10 cellular contexts compared by ENCODE assay signal in genomic region chr15:75028991-75029377, GRCh38. TPM values are rescaled to one million over a fixed set of nuclear protein-coding genes. Genes with fewer than 3 reads are reported as not detected.
DNase-seq lines count a peak whose midpoint lies in the region; ATAC-seq and TF ChIP-seq lines count a peak whose summit lies in the region.
"Had no signal": no experiment of that assay in that cellular context is flagged by ENCODE, and none has a peak within 500 bp of the region (broad histone marks: within the 10 kb centered on the region; RNA-seq: fewer than 3 reads in every experiment).

No MANE protein-coding gene starts in this region.

- H3K9ac ChIP-seq in PC-3 (ENCODE audit: low read length) = no peak overlapping the region

- H3K36me3 ChIP-seq in PC-3 (ENCODE audit: low read depth, low read length) (no peaks in the 10 kb centered on the region), esophagus muscularis mucosa (peaks cover 0 to 11% (median 0%) of the 10 kb centered on the region in 4 donors), stomach (peaks cover 0 to 15% (median 0%) of the 10 kb centered on the region in 4 donors)

- no peaks in the 10 kb centered on the region for H3K9me3 Mint-ChIP-seq in activated CD4-positive, alpha-beta T cell treated with anti-CD3 and anti-CD28 coated beads for 36 hours (ENCODE audit: low read depth)
- H3K9me3 Mint-ChIP-seq: activated T-helper 2 cell treated with anti-CD3 and anti-CD28 coated beads, Interferon-gamma antibody, Interleukin-2, Interleukin-4, amounts not matched to agents 10 μg/mL and 5 μg/mL and 100 μg/mL, durations not matched to agents 14 hours and 24 hours and 36 hours had no signal

- H3F3A ChIP-seq in PC-3 (ENCODE audit: low read length, unreplicated experiment) = no peaks in the 10 kb centered on the region

- no peak overlapping the region for H3K4me3 Mint-ChIP-seq in activated CD4-positive, alpha-beta T cell treated with anti-CD3 and anti-CD28 coated beads for 36 hours

- BruUV-seq in PC-3 (replicated peaks; lab: Mats Ljungman, UMichigan) = no TSS peak

- H3K9me2 ChIP-seq in PC-3 (replicated peaks; ENCODE audit: low read length) = no peaks in the 10 kb centered on the region

- no peak overlapping the region for H3K4me2 ChIP-seq in PC-3 (ENCODE audit: low read length)

- no peak overlapping the region for H3K27ac ChIP-seq in PC-3 (ENCODE audit: low read length)
- peak overlapping the region in 3 of 4 donors; percentile 65 to 66 (median 65) for H3K27ac ChIP-seq in esophagus muscularis mucosa (replicated peaks in 1 of 4)
- H3K27ac ChIP-seq in stomach = peak overlapping the region in 3 of 5 donors; percentile 74 to 75 (median 75)

- H3K4me1 ChIP-seq in PC-3 (ENCODE audit: insufficient read depth, low read length) (peaks cover 28% of the 10 kb centered on the region), esophagus muscularis mucosa (peaks cover 37 to 56% (median 49%) of the 10 kb centered on the region in 4 donors), stomach (peaks cover 21 to 54% (median 44%) of the 10 kb centered on the region in 4 donors)

- no peak overlapping the region for H2AFZ ChIP-seq in PC-3 (ENCODE audit: low read length)

- no peak overlapping the region for H3K27ac Mint-ChIP-seq in activated CD4-positive, alpha-beta T cell treated with anti-CD3 and anti-CD28 coated beads for 36 hours

- no peak for TF ChIP-seq POLR2A in esophagus muscularis mucosa (IDR thresholded peaks at IDR 0.05; ENCODE audit: low read depth)
- TF ChIP-seq POLR2A in stomach (IDR thresholded peaks at IDR 0.05) = no peak

- ATAC-seq in activated CD4-positive, alpha-beta T cell treated with anti-CD3 and anti-CD28 coated beads for 36 hours = peak; percentile 24
- ATAC-seq in PC-3 = peak; percentile 27
- ATAC-seq in HG03196 (IDR thresholded peaks at IDR 0.05; ENCODE audit: unreplicated experiment) = no peak
- no peak for ATAC-seq in GM18519 (IDR thresholded peaks at IDR 0.05; ENCODE audit: low FRiP score, unreplicated experiment)

- peaks cover 25% of the 10 kb centered on the region for H3K79me2 ChIP-seq in PC-3 (ENCODE audit: low read length)

- POLR2A ChIA-PET in activated CD4-positive, alpha-beta T cell treated with anti-CD3 and anti-CD28 coated beads for 36 hours (lab: Charles Lee) = interaction anchor here (0.6 to 1.3 kb wide), 2 partner anchors 175 to 425 kb away, joined by 3 to 7 read pairs; no protein-coding TSS in a partner anchor
- POLR2A ChIA-PET in PC-3 (lab: Charles Lee; ENCODE audit: unreplicated experiment) = no interaction called here

- H3K9me3 ChIP-seq in PC-3 (ENCODE audit: low read length) (no peaks in the 10 kb centered on the region), esophagus muscularis mucosa (no peaks in the 10 kb centered on the region), stomach (no peaks in the 10 kb centered on the region)

- intact Hi-C loops in activated CD4-positive, alpha-beta T cell treated with anti-CD3 and anti-CD28 coated beads for 36 hours (cut with DNase I, micrococcal nuclease) = loop anchor here (1.0 to 10.0 kb wide), 4 partner anchors 175 to 656 kb away; no protein-coding TSS in a partner anchor
- intact Hi-C loops in PC-3 (cut with micrococcal nuclease) = loop anchor here (1.0 kb wide), 1 partner anchor 173 kb away; no protein-coding TSS in a partner anchor
- intact Hi-C loops in esophagus muscularis mucosa (cut with DNase I) = loop anchor here (1.0 to 10.0 kb wide), 2 partner anchors 175 to 276 kb away; no protein-coding TSS in a partner anchor
- intact Hi-C loops in stomach (cut with DNase I; ENCODE audit: low total_unique reads) = loop anchor here (5.0 kb wide), 1 partner anchor 178 kb away; no protein-coding TSS in a partner anchor

- H3K27me3 Mint-ChIP-seq in activated CD4-positive, alpha-beta T cell treated with anti-CD3 and anti-CD28 coated beads for 36 hours = no peaks in the 10 kb centered on the region

- CTCF ChIA-PET in activated CD4-positive, alpha-beta T cell treated with anti-CD3 and anti-CD28 coated beads for 36 hours (lab: Charles Lee) = interaction anchor here (0.6 to 6.8 kb wide), 14 partner anchors 10 to 484 kb away, joined by 3 to 64 read pairs (median 3); partner anchors contain the start of gene C15orf39
- CTCF ChIA-PET in PC-3 (lab: Charles Lee) = interaction anchor here (1.3 to 1.4 kb wide), 2 partner anchors 173 to 175 kb away, joined by 4 to 7 read pairs; partner anchors contain the start of gene C15orf39

- no peak for TF ChIP-seq EP300 in esophagus muscularis mucosa (IDR thresholded peaks at IDR 0.05)
- TF ChIP-seq EP300 in stomach (IDR thresholded peaks at IDR 0.05) = no peak

- no peak for TF ChIP-seq CTCF in PC-3 (conservative IDR thresholded peaks at IDR 0.05; ENCODE audit: low read depth, low read length)
- TF ChIP-seq CTCF in esophagus muscularis mucosa (IDR thresholded peaks at IDR 0.05) = no peak
- no peak for TF ChIP-seq CTCF in stomach (IDR thresholded peaks at IDR 0.05)

- no peak for DNase-seq in activated CD4-positive, alpha-beta T cell treated with anti-CD3 and anti-CD28 coated beads for 36 hours
- no peak for DNase-seq in activated CD4-positive, alpha-beta T cell treated with anti-CD3 and anti-CD28 coated beads for 1 hour
- DNase-seq in PC-3 (no peak), esophagus muscularis mucosa (ENCODE audit: extremely low spot score) (no peak), stomach (no peak), NCI-H2081 treated with DMSO at 0.1 percent for 48 hours (lab: John Stamatoyannopoulos, UW) (no peak)

- no peaks in the 10 kb centered on the region for H3K27me3 ChIP-seq in PC-3 (ENCODE audit: low read length)
- H3K27me3 ChIP-seq in esophagus muscularis mucosa = no peaks in the 10 kb centered on the region
- H3K27me3 ChIP-seq in stomach = no peaks in the 10 kb centered on the region

- peaks cover 12% of the 10 kb centered on the region for H3K36me3 Mint-ChIP-seq in activated CD4-positive, alpha-beta T cell treated with anti-CD3 and anti-CD28 coated beads for 36 hours (ENCODE audit: low read depth)

- H3K4me1 Mint-ChIP-seq in activated CD4-positive, alpha-beta T cell treated with anti-CD3 and anti-CD28 coated beads for 36 hours = peaks cover 19% of the 10 kb centered on the region

- H3K4me3 ChIP-seq in PC-3 (ENCODE audit: low read length) (no peak overlapping the region), esophagus muscularis mucosa (peak overlapping the region in 1 of 4 donors; percentile 34), stomach (no peak overlapping the region)
- H3K4me3 ChIP-seq: lung had no signal

- H4K20me1 ChIP-seq in PC-3 (ENCODE audit: low read length) = no peaks in the 10 kb centered on the region

- WGBS in esophagus muscularis mucosa = 62% methylated on average over 4 of the region's 4 CpGs
- WGBS in stomach, 5 donors = 50 to 69% (median 66%) methylated on average over 4 of the region's 4 CpGs

RNA-seq across cellular contexts. Expression of gene PPCDC, which starts 5.6 kb away (rescaled TPM):
- 10 to 100 TPM; 23.3 to 24.0 TPM for total RNA-seq in activated CD4-positive, alpha-beta T cell treated with anti-CD3 and anti-CD28 coated beads for 36 hours
- 31.0 and 31.5 TPM in 2 replicates for total RNA-seq in PC-3 (2014; rRNA removed)
- 1 to 10 TPM; 6.4 to 8.9 (median 7.4) TPM for total RNA-seq in esophagus muscularis mucosa
- 10 to 100 TPM in 4 of 5 donors, 1 to 10 TPM in 1; 3.2 to 74.1 (median 35.7) TPM for total RNA-seq in stomach
- polyA plus RNA-seq in stomach = 10 to 100 TPM; 19.7 to 24.6 (median 21.0) TPM

RNA-seq across cellular contexts. Expression of gene SCAMP5, which starts 33.6 kb away (rescaled TPM):
- total RNA-seq in activated CD4-positive, alpha-beta T cell treated with anti-CD3 and anti-CD28 coated beads for 36 hours = 1 to 10 TPM; 3.9 to 4.5 TPM
- total RNA-seq in PC-3 (2014; rRNA removed) (7.0 and 9.0 TPM in 2 replicates), esophagus muscularis mucosa (1 to 10 TPM; 3.3 to 6.4 (median 4.3) TPM), stomach (10 to 100 TPM in 3 of 5 donors, 1 to 10 TPM in 2; 1.8 to 70.1 (median 13.4) TPM)
- polyA plus RNA-seq in stomach = 10 to 100 TPM in 2 of 3 donors, 1 to 10 TPM in 1; 8.8 to 12.7 (median 12.4) TPM

Comparison
In these comparisons a context has a peak if more than half of its experiments do, and no peak if none do; other contexts are left out.
1. ATAC-seq: peak in activated CD4-positive, alpha-beta T cell treated with anti-CD3 and anti-CD28 coated beads for 36 hours (single experiment) and PC-3 (single experiment); none in HG03196 (single experiment) and GM18519 (single experiment).